ENCODE assay signal across 8 cellular contexts in the genomic region with DNA sequence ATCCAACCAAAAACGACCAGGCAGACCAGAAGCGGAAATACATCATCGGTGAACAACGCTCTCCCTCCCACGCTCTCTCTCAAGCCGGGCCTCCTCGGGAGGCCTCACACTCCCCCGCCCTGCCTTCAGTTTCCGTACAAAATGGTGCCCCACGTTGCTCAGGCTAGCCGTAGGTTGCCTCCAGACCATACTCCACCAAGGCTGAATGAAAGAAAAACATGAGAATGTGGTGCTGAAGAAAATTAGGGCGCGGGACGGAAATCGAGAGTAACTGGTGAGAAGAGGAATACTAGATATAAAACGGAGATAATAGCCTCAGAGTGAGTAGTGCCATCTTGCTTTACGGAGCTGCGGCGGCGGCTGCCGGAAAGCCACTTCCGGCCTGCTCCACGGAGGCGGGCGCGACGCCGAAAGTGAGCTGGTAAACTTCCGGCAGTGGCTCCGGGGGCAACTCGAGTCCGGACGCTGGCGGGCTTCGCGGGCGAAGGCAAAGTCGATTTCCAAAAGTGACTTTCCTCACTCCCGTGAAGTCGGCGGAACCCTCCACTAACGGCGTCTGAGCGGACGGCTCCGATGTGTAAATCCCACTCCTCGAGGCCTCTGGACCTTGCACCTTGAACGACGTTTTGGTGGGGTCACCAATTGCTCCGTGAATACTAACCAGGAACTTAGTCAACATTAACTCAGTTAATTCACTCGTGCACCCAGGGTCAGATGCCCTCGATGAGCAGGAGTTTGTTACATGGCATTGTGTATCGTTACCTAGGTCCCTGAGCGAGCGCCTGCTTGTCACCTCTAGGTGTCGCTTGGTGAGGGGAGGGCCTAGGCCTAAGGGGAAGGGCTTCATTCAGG. TPM values are rescaled to one million over a fixed set of nuclear protein-coding genes. Genes with fewer than 3 reads are reported as not detected.
DNase-seq lines count a peak whose midpoint lies in the region; ATAC-seq and TF ChIP-seq lines count a peak whose summit lies in the region.

A gene (minus strand): TSS at position 7 of the 852 bp plus-strand sequence. CDS start 980 bp downstream, outside the sequence.

- H3K27me3 Mint-ChIP-seq in activated naive CD8-positive, alpha-beta T cell: no peaks in the 10 kb centered on the region
- peaks cover 11% of the 10 kb centered on the region for H3K27me3 Mint-ChIP-seq in glutamatergic neuron (ENCODE audit: unreplicated experiment)

- H3K4me3 Mint-ChIP-seq in activated naive CD8-positive, alpha-beta T cell: peak within 1 kb of the TSS; percentile 98
- peak within 1 kb of the TSS; percentile 94 for H3K4me3 Mint-ChIP-seq in glutamatergic neuron (ENCODE audit: unreplicated experiment)

- H3K4me1 ChIP-seq in ovary (ENCODE audit: insufficient read depth) (peaks cover 23% of the 10 kb centered on the region), thyroid gland (peaks cover 33 to 47% of the 10 kb centered on the region in 2 donors)

- no peaks in the 10 kb centered on the region for H3K9me3 ChIP-seq in ovary
- no peaks in the 10 kb centered on the region for H3K9me3 ChIP-seq in thyroid gland

- H3K9me3 Mint-ChIP-seq in activated naive CD8-positive, alpha-beta T cell (ENCODE audit: low read depth): no peaks in the 10 kb centered on the region
- peaks cover 6% of the 10 kb centered on the region for H3K9me3 Mint-ChIP-seq in glutamatergic neuron (ENCODE audit: unreplicated experiment)

- H3K36me3 Mint-ChIP-seq in activated naive CD8-positive, alpha-beta T cell: peaks cover 2% of the 10 kb centered on the region
- peaks cover 10% of the 10 kb centered on the region for H3K36me3 Mint-ChIP-seq in glutamatergic neuron (ENCODE audit: unreplicated experiment)

- no peaks in the 10 kb centered on the region for H3K36me3 ChIP-seq in ovary
- H3K36me3 ChIP-seq in thyroid gland: no peaks in the 10 kb centered on the region

- 0% methylated on average over 56 of the region's 56 CpGs for WGBS in ovary, 3 donors
- WGBS in thyroid gland, 2 donors: 0 to 1% methylated on average over 53 to 54 of the region's 56 CpGs

- ATAC-seq in HG02642 (IDR thresholded peaks at IDR 0.05; ENCODE audit: poor library complexity, unreplicated experiment): peak; percentile 92

- H3K27ac Mint-ChIP-seq in activated naive CD8-positive, alpha-beta T cell: peak within 1 kb of the TSS; percentile 99
- peak within 1 kb of the TSS; percentile 98 for H3K27ac Mint-ChIP-seq in glutamatergic neuron (ENCODE audit: unreplicated experiment)

- no peak for TF ChIP-seq EP300 in ovary (IDR thresholded peaks at IDR 0.05)

- H3K4me3 ChIP-seq in GM12865 (ENCODE audit: low read depth, low read length) (peak within 1 kb of the TSS; percentile 75), ovary (peak within 1 kb of the TSS; percentile 85), thyroid gland (replicated peaks in 1 of 3) (peak within 1 kb of the TSS; percentile 33 to 84 (median 77))

- peak; percentile 97 for DNase-seq in GM12865 (ENCODE audit: low read depth)
- peak; percentile 67 for DNase-seq in NCI-H1105 (lab: John Stamatoyannopoulos, UW)
- DNase-seq in SKM-1 treated with dmso at 0.1 percent for 144 hours (lab: John Stamatoyannopoulos, UW; ENCODE audit: unreplicated experiment): peak; percentile 98
- peak; percentile 90 for DNase-seq in glutamatergic neuron
- DNase-seq in ovary: peak; percentile 91 to 94 (median 93)
- DNase-seq in thyroid gland: peak; percentile 93

- TF ChIP-seq CTCF in GM12865 (IDR thresholded peaks at IDR 0.05; ENCODE audit: insufficient read depth, low read depth, low read length, missing control alignments) (peak; percentile 78), glutamatergic neuron (IDR thresholded peaks at IDR 0.05; ENCODE audit: partially characterized antibody, unreplicated experiment) (peak; percentile 43), ovary (IDR thresholded peaks at IDR 0.05) (peak; percentile 21 to 58 (median 45)), thyroid gland (IDR thresholded peaks at IDR 0.05) (peak in 5 of 6 experiments; percentile 8 to 65 (median 61))

- intact Hi-C loops in ovary (cut with DNase I) (no loop called here), thyroid gland (cut with DNase I) (no loop called here)

- H3K4me1 Mint-ChIP-seq in activated naive CD8-positive, alpha-beta T cell (ENCODE audit: low read depth): peaks cover 48% of the 10 kb centered on the region
- H3K4me1 Mint-ChIP-seq in glutamatergic neuron (ENCODE audit: low read depth, unreplicated experiment): peaks cover 27% of the 10 kb centered on the region

- peak; percentile 92 for TF ChIP-seq POLR2A in ovary (IDR thresholded peaks at IDR 0.05)
- peak; percentile 47 to 85 for TF ChIP-seq POLR2A in thyroid gland (IDR thresholded peaks at IDR 0.05)

- H3K27ac ChIP-seq in ovary (peak within 1 kb of the TSS; percentile 85), thyroid gland (peak within 1 kb of the TSS; percentile 95 to 98 (median 95))

- H3K27me3 ChIP-seq in ovary: no peaks in the 10 kb centered on the region
- H3K27me3 ChIP-seq in thyroid gland: no peaks in the 10 kb centered on the region

RNA-seq across cellular contexts. Expression of the gene that starts here (rescaled TPM):
- total RNA-seq in glutamatergic neuron (ENCODE audit: unreplicated experiment) (74.0 TPM), ovary (10 to 100 TPM in 6 of 7 donors, 1 to 10 TPM in 1; 9.4 to 16.8 (median 13.9) TPM), thyroid gland (10 to 100 TPM; 25.2 to 32.0 (median 30.0) TPM)
- polyA plus RNA-seq in ovary: 10 to 100 TPM in 1 of 2 donors, 1 to 10 TPM in 1; 8.1 to 13.8 TPM

Comparison
In these comparisons a context has a peak if more than half of its experiments do, and no peak if none do; other contexts are left out.
1. Peak in every context shown above with its lines: DNase-seq, ATAC-seq, H3K4me3 ChIP-seq and H3K27ac ChIP-seq.